10 cellular contexts compared by ENCODE assay signal in genomic region chr2:232332244-232332939, GRCh38. TPM values are rescaled to one million over a fixed set of nuclear protein-coding genes. Genes with fewer than 3 reads are reported as not detected.
A peak's percentile ranks its signal among the peaks of the same experiment; 100 is the strongest.
DNase-seq lines count a peak whose midpoint lies in the region; ATAC-seq and TF ChIP-seq lines count a peak whose summit lies in the region.
"Not testable (repeated sequence)": the region's sequence is repeated elsewhere in the genome, so short reads cannot be mapped to it uniquely, and the experiment has no call there.
"Had no signal": no experiment of that assay in that cellular context is flagged by ENCODE, and none has a peak within 500 bp of the region (broad histone marks: within the 10 kb centered on the region; RNA-seq: fewer than 3 reads in every experiment).

No MANE protein-coding gene starts in this region.

- not testable (repeated sequence) for TF ChIP-seq CTCF in RWPE2 (IDR thresholded peaks at IDR 0.05; ENCODE audit: poor library complexity, severe bottlenecking); heart left ventricle (IDR thresholded peaks at IDR 0.05); left lung (IDR thresholded peaks at IDR 0.05); testis (IDR thresholded peaks at IDR 0.05)

- TF ChIP-seq POLR2A in heart left ventricle (IDR thresholded peaks at IDR 0.05); testis (IDR thresholded peaks at IDR 0.05): not testable (repeated sequence)

- DNase-seq in RWPE2 (ENCODE audit: low spot score), result peak; percentile 42
- peak; percentile 10 for DNase-seq in activated T-cell treated with anti-CD3 and anti-CD28 coated beads, Interleukin-2, amount 50 U/mL, for 1 hour
- DNase-seq in activated naive CD8-positive, alpha-beta T cell treated with anti-CD3 and anti-CD28 coated beads, Interleukin-2, amount 10 ng/mL, durations not matched to agents 7 days and 5 days, result peak; percentile 25
- DNase-seq in heart left ventricle, result peak in 3 of 5 donors; percentile 16 to 45 (median 27)
- peak; percentile 27 to 54 for DNase-seq in left lung
- DNase-seq in posterior vena cava (ENCODE audit: low spot score), result peak; percentile 65
- peak; percentile 40 for DNase-seq in testis

- not testable (repeated sequence) for H3K27me3 ChIP-seq in RWPE2 (ENCODE audit: insufficient read depth, poor library complexity, severe bottlenecking); heart left ventricle; left lung; testis

- H3K4me3 ChIP-seq in RWPE2 (ENCODE audit: severe bottlenecking); heart left ventricle; left lung; testis: not testable (repeated sequence)

- not testable (repeated sequence) for ATAC-seq in RWPE2 (ENCODE audit: low read depth); activated naive CD8-positive, alpha-beta T cell treated with anti-CD3 and anti-CD28 coated beads, Interleukin-2, amount 10 ng/mL, durations not matched to agents 7 days and 5 days (ENCODE audit: low read depth); left lung
- ATAC-seq in heart left ventricle, result peak in 3 of 4 donors; percentile 14 to 50 (median 38)

- not testable (repeated sequence) for H3K4me1 ChIP-seq in RWPE2 (ENCODE audit: insufficient read depth, poor library complexity, severe bottlenecking); heart left ventricle; left lung; testis

- not testable (repeated sequence) for H3K27me3 Mint-ChIP-seq in activated naive CD8-positive, alpha-beta T cell treated with anti-CD3 and anti-CD28 coated beads, Interleukin-2, amount 10 ng/mL, durations not matched to agents 7 days and 5 days

- intact Hi-C loops in heart left ventricle (cut with DNase I), result loop anchor here in 3 of 10 donors (5.0 to 10.0 kb wide), 3 partner anchors 102 to 190 kb away; partner anchors contain the start of gene PRSS56 (in 1 of the 3)
- intact Hi-C loops in left lung (cut with DNase I); posterior vena cava (cut with DNase I); testis (cut with DNase I; ENCODE audit: low total_unique reads): not testable (repeated sequence)

- H3K27ac Mint-ChIP-seq in activated naive CD8-positive, alpha-beta T cell treated with anti-CD3 and anti-CD28 coated beads, Interleukin-2, amount 10 ng/mL, durations not matched to agents 7 days and 5 days, result not testable (repeated sequence)

- H3K4me1 Mint-ChIP-seq in activated naive CD8-positive, alpha-beta T cell treated with anti-CD3 and anti-CD28 coated beads, Interleukin-2, amount 10 ng/mL, durations not matched to agents 7 days and 5 days, result not testable (repeated sequence)

- H3K4me3 Mint-ChIP-seq in activated naive CD8-positive, alpha-beta T cell treated with anti-CD3 and anti-CD28 coated beads, Interleukin-2, amount 10 ng/mL, durations not matched to agents 7 days and 5 days, result not testable (repeated sequence)

- 87 to 99% (median 93%) methylated on average over 8 to 23 of the region's 26 CpGs for WGBS in heart left ventricle, 4 donors
- WGBS in testis, 2 donors, result 67 to 74% methylated on average over 7 to 16 of the region's 26 CpGs

- H3K9me3 Mint-ChIP-seq in activated naive CD8-positive, alpha-beta T cell treated with anti-CD3 and anti-CD28 coated beads, Interleukin-2, amount 10 ng/mL, durations not matched to agents 7 days and 5 days, result not testable (repeated sequence)

- not testable (repeated sequence) for H3K9me3 ChIP-seq in RWPE2 (ENCODE audit: severe bottlenecking); heart left ventricle; left lung; testis

- H3K36me3 ChIP-seq in RWPE2 (ENCODE audit: low read depth); testis (ENCODE audit: low read depth, missing control alignments): not testable (repeated sequence)
- peaks cover 0 to 13% (median 0%) of the 10 kb centered on the region in 9 donors for H3K36me3 ChIP-seq in heart left ventricle
- H3K36me3 ChIP-seq in left lung, result peaks cover 0 to 28% of the 10 kb centered on the region in 2 donors

- not testable (repeated sequence) for H3K36me3 Mint-ChIP-seq in activated naive CD8-positive, alpha-beta T cell treated with anti-CD3 and anti-CD28 coated beads, Interleukin-2, amount 10 ng/mL, durations not matched to agents 7 days and 5 days

- POLR2A ChIA-PET in activated naive CD8-positive, alpha-beta T cell treated with anti-CD3 and anti-CD28 coated beads, Interleukin-2, amount 10 ng/mL, durations not matched to agents 7 days and 5 days (lab: Charles Lee), result not testable (repeated sequence)

- not testable (repeated sequence) for H3K27ac ChIP-seq in RWPE2 (ENCODE audit: poor library complexity, severe bottlenecking); heart left ventricle; left lung; testis

RNA-seq across cellular contexts. Expression of gene ALPP, which starts 46.2 kb away (rescaled TPM):
- total RNA-seq in activated naive CD8-positive, alpha-beta T cell treated with anti-CD3 and anti-CD28 coated beads, Interleukin-2, amount 10 ng/mL, durations not matched to agents 7 days and 5 days, result not detected
- total RNA-seq in heart left ventricle (not detected), left lung (10 to 100 TPM in 1 of 2 donors, 1 to 10 TPM in 1; 3.1 to 14.1 TPM), posterior vena cava (not detected), testis (under 1 TPM; 0.25 to 0.87 TPM)
- polyA plus RNA-seq in heart left ventricle (not detected), testis (ENCODE audit: insufficient read depth, low read depth, low replicate concordance) (not detected)
- total RNA-seq: CD4-positive, alpha-beta memory T cell had no signal
- polyA plus RNA-seq: BJ; CD4-positive, alpha-beta memory T cell; IgD-negative memory B cell had no signal

Comparison
In these comparisons a context has a peak if more than half of its experiments do, and no peak if none do; other contexts are left out.
1. DNase-seq: peak in every context shown above with its lines; median percentile 65 in posterior vena cava; 42 in RWPE2; 40 in left lung; 40 in testis; 27 in heart left ventricle; 25 in activated naive CD8-positive, alpha-beta T cell treated with anti-CD3 and anti-CD28 coated beads, Interleukin-2, amount 10 ng/mL, durations not matched to agents 7 days and 5 days; 10 in activated T-cell treated with anti-CD3 and anti-CD28 coated beads, Interleukin-2, amount 50 U/mL, for 1 hour.